19 cellular contexts compared by ENCODE assay signal in the genomic region with DNA sequence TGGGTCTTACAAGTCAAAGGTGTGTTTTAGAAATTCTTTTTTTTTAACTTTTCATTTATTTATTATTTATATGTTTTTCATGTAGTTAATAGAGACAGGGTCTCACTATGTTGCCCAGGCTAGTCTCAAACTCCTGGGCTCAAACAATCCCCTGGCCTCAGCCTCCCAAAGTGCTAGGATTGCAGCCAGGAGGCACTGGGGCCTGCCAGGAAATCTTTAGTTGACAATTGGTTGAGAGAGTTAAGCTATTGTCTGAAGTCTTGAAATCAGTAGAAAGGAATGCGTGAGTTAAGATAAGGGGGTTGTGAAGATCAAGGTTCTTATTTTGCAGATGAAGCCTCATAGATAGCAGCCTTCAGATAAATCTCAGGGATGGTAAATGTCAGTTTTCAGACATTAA.
DNase-seq lines count a peak whose midpoint lies in the region; ATAC-seq and TF ChIP-seq lines count a peak whose summit lies in the region.
"Had no signal": no experiment of that assay in that cellular context is flagged by ENCODE, and none has a peak within 500 bp of the region (broad histone marks: within the 10 kb centered on the region; RNA-seq: fewer than 3 reads in every experiment).

No MANE protein-coding gene starts in this region.

- H3K27me3 Mint-ChIP-seq in H9 (ENCODE audit: low read depth) (no peaks in the 10 kb centered on the region; the same call in none of the 2 replicates), endodermal cell (ENCODE audit: insufficient read depth) (peaks cover 7% of the 10 kb centered on the region), neural crest cell (ENCODE audit: low read depth) (peaks cover 31% of the 10 kb centered on the region), immature natural killer cell (ENCODE audit: low read depth in 3 of 3) (peaks cover 0 to 4% (median 0%) of the 10 kb centered on the region in 3 donors), HFFc6 (ENCODE audit: insufficient read depth) (no peaks in the 10 kb centered on the region)
- H3K27me3 Mint-ChIP-seq: CD4-positive, CD25-positive, alpha-beta regulatory T cell had no signal

- no peak overlapping the region for H3K4me3 ChIP-seq in endodermal cell (ENCODE audit: low read length)
- H3K4me3 ChIP-seq: K562 had no signal

- peaks cover 10% of the 10 kb centered on the region; the same call in 1 of the 2 replicates for H3K4me1 ChIP-seq in H9 (ENCODE audit: insufficient read depth, low read length)
- H3K4me1 ChIP-seq in endodermal cell (ENCODE audit: control insufficient read depth, insufficient read depth, low read length): no peaks in the 10 kb centered on the region
- H3K4me1 ChIP-seq: BE2C had no signal

- no peak for ATAC-seq in left ventricle myocardium superior
- ATAC-seq: K562 had no signal

- WGBS in H9 (ENCODE audit: extremely low coverage, insufficient read length, low lambda C conversion rate): no CpG with 5 or more reads among the region's 1 CpG
- 26 to 42% methylated on average over 1 of the region's 1 CpG for WGBS in endodermal cell (ENCODE audit: insufficient coverage in 1 of 2, insufficient read length in 1 of 2), 2 experiments

- no peaks in the 10 kb centered on the region for H3K79me2 ChIP-seq in H9 (ENCODE audit: insufficient read depth, low read length)

- no peak overlapping the region for H2BK15ac ChIP-seq in H9 (ENCODE audit: low read depth, low read length)

- no peak overlapping the region for H2BK5ac ChIP-seq in H9 (ENCODE audit: insufficient read length, low read length)

- H3K4me2 ChIP-seq in H9 (ENCODE audit: insufficient read depth, insufficient read length, low read length): no peak overlapping the region

- H3K9me3 Mint-ChIP-seq in H9 (peaks cover 49 to 56% of the 10 kb centered on the region in 2 experiments), endodermal cell (peaks cover 49% of the 10 kb centered on the region), neural crest cell (peaks cover 11% of the 10 kb centered on the region), immature natural killer cell (peaks cover 0 to 16% (median 3%) of the 10 kb centered on the region in 6 donors), HFFc6 (peaks cover 58% of the 10 kb centered on the region)

- peaks cover 35 to 66% (median 36%) of the 10 kb centered on the region in 3 experiments for H3K36me3 Mint-ChIP-seq in H9 (ENCODE audit: insufficient read depth in 1 of 3, low read depth in 3 of 3)
- H3K36me3 Mint-ChIP-seq in endodermal cell (ENCODE audit: low read depth): peaks cover 20% of the 10 kb centered on the region
- H3K36me3 Mint-ChIP-seq in neural crest cell (ENCODE audit: low read depth): peaks cover 4% of the 10 kb centered on the region
- no peaks in the 10 kb centered on the region for H3K36me3 Mint-ChIP-seq in immature natural killer cell
- no peaks in the 10 kb centered on the region; the same call in none of the 2 replicates for H3K36me3 Mint-ChIP-seq in HFFc6 (ENCODE audit: low read depth)
- H3K36me3 Mint-ChIP-seq: CD4-positive, CD25-positive, alpha-beta regulatory T cell; CD8-positive, alpha-beta memory T cell had no signal

- H3K4ac ChIP-seq in H9 (ENCODE audit: low read depth, low read length): no peak overlapping the region

- DNase-seq in H9: no peak
- DNase-seq in endodermal cell: peak; percentile 83
- no peak for DNase-seq in neural crest cell (ENCODE audit: low read depth, low spot score)
- no peak for DNase-seq in immature natural killer cell
- no peak for DNase-seq in HFFc6
- no peak for DNase-seq in left ventricle myocardium superior
- DNase-seq: BE2C; C1 segment of cervical spinal cord; CD4-positive, CD25-positive, alpha-beta regulatory T cell; CD8-positive, alpha-beta memory T cell; COR-L47; DMS 273 treated with DMSO at 0.1 percent for 48 hours; DMS53; DND-41; EL; HCEC 1CT; IMR-90 had no signal

- peaks cover 36 to 44% of the 10 kb centered on the region in 2 experiments for H3K4me1 Mint-ChIP-seq in H9
- peaks cover 28% of the 10 kb centered on the region for H3K4me1 Mint-ChIP-seq in endodermal cell
- peaks cover 6% of the 10 kb centered on the region for H3K4me1 Mint-ChIP-seq in neural crest cell
- no peaks in the 10 kb centered on the region for H3K4me1 Mint-ChIP-seq in immature natural killer cell
- no peaks in the 10 kb centered on the region for H3K4me1 Mint-ChIP-seq in HFFc6 (ENCODE audit: low read depth)
- H3K4me1 Mint-ChIP-seq: CD4-positive, CD25-positive, alpha-beta regulatory T cell; CD8-positive, alpha-beta memory T cell had no signal

- no peak for TF ChIP-seq CTCF in H9 (conservative IDR thresholded peaks at IDR 0.05)
- no peak for TF ChIP-seq CTCF in VCaP (conservative IDR thresholded peaks at IDR 0.05)
- no peak for TF ChIP-seq CTCF in endodermal cell (conservative IDR thresholded peaks at IDR 0.05)
- TF ChIP-seq CTCF in neural crest cell (conservative IDR thresholded peaks at IDR 0.05): no peak
- no peak for TF ChIP-seq CTCF in HFFc6 (IDR thresholded peaks at IDR 0.05)

- H3K56ac ChIP-seq in H9 (ENCODE audit: insufficient read length, low read depth, low read length): no peak overlapping the region

- H4K5ac ChIP-seq in H9 (ENCODE audit: insufficient read length, low read depth, low read length): no peak overlapping the region

- H3K27me3 ChIP-seq in H9 (ENCODE audit: insufficient read depth, low read length): no peaks in the 10 kb centered on the region
- no peaks in the 10 kb centered on the region for H3K27me3 ChIP-seq in endodermal cell (ENCODE audit: control insufficient read depth, insufficient read depth, low read length, poor library complexity, severe bottlenecking)
- H3K27me3 ChIP-seq: BE2C had no signal

- no peak overlapping the region for H3T11ph ChIP-seq in H9 (ENCODE audit: low read length)

- intact Hi-C loops in left ventricle myocardium superior (cut with micrococcal nuclease): no loop called here

- H3K4me3 Mint-ChIP-seq in H9: no peak overlapping the region
- H3K4me3 Mint-ChIP-seq in endodermal cell: no peak overlapping the region
- no peak overlapping the region for H3K4me3 Mint-ChIP-seq in neural crest cell
- no peak overlapping the region for H3K4me3 Mint-ChIP-seq in immature natural killer cell
- H3K4me3 Mint-ChIP-seq in HFFc6: no peak overlapping the region
- H3K4me3 Mint-ChIP-seq: CD4-positive, CD25-positive, alpha-beta regulatory T cell; CD8-positive, alpha-beta memory T cell had no signal

- no peaks in the 10 kb centered on the region for H3K23me2 ChIP-seq in H9 (ENCODE audit: insufficient read length, low read depth, low read length, poor library complexity, severe bottlenecking)

- H3K79me1 ChIP-seq in H9 (ENCODE audit: insufficient read depth, low read depth, low read length, poor library complexity, severe bottlenecking): no peaks in the 10 kb centered on the region

- H3K23ac ChIP-seq in H9 (ENCODE audit: insufficient read length, low read depth, low read length): no peak overlapping the region

- no peak overlapping the region for H2BK20ac ChIP-seq in H9 (ENCODE audit: low read depth, low read length, poor library complexity, severe bottlenecking)

- no peaks in the 10 kb centered on the region for H4K20me1 ChIP-seq in H9 (ENCODE audit: control insufficient read depth, insufficient read depth, insufficient read length)

- H3K18ac ChIP-seq in H9 (ENCODE audit: insufficient read length, low read depth, low read length): no peak overlapping the region

- H3K9me3 ChIP-seq in H9 (ENCODE audit: control insufficient read depth, low read depth, low read length) (peaks cover 36% of the 10 kb centered on the region), endodermal cell (ENCODE audit: control insufficient read depth, low read length) (peaks cover 67% of the 10 kb centered on the region)
- H3K9me3 ChIP-seq: BE2C had no signal

- H3K9ac ChIP-seq in H9 (ENCODE audit: extremely low read depth, insufficient read length, low read length): no peak overlapping the region
- H3K9ac ChIP-seq in endodermal cell (ENCODE audit: extremely low read depth, low read length, poor library complexity, severe bottlenecking): no peak overlapping the region

- H3K36me3 ChIP-seq in endodermal cell (ENCODE audit: control insufficient read depth, insufficient read depth, low read length): no peaks in the 10 kb centered on the region
- H3K36me3 ChIP-seq: BE2C had no signal

- H2BK12ac ChIP-seq in H9 (ENCODE audit: insufficient read length, low read depth, low read length): no peak overlapping the region

- no peak overlapping the region for H2BK120ac ChIP-seq in H9 (ENCODE audit: low read depth, low read length, poor library complexity, severe bottlenecking)

- H3K27ac ChIP-seq in H9 (ENCODE audit: insufficient read length, low read depth, low read length) (no peak overlapping the region), VCaP (peak overlapping the region; percentile 90), endodermal cell (ENCODE audit: low read depth, low read length) (no peak overlapping the region)

- no peak overlapping the region for H2AFZ ChIP-seq in H9 (ENCODE audit: low read length)

- H2AK5ac ChIP-seq in H9 (ENCODE audit: insufficient read length, low read length): no peak overlapping the region

- no peak overlapping the region for H3K14ac ChIP-seq in H9 (ENCODE audit: insufficient read depth, low read length)

- no peak overlapping the region for H4K91ac ChIP-seq in H9 (ENCODE audit: insufficient read length, low read depth, low read length)

- H3K27ac Mint-ChIP-seq in H9: peak overlapping the region; percentile 9 to 92 (median 87); a peak in 5 of 7 replicates
- H3K27ac Mint-ChIP-seq in endodermal cell: peak overlapping the region; percentile 40
- peak overlapping the region; percentile 24 for H3K27ac Mint-ChIP-seq in neural crest cell (ENCODE audit: unreplicated experiment)
- H3K27ac Mint-ChIP-seq in immature natural killer cell: no peak overlapping the region
- no peak overlapping the region for H3K27ac Mint-ChIP-seq in HFFc6
- H3K27ac Mint-ChIP-seq: CD4-positive, CD25-positive, alpha-beta regulatory T cell; CD8-positive, alpha-beta memory T cell had no signal

- H4K8ac ChIP-seq in H9 (replicated peaks; ENCODE audit: insufficient read length, low read depth, low read length): no peak overlapping the region

Comparison
In these comparisons a context has a peak if more than half of its experiments do, and no peak if none do; other contexts are left out.
1. H3K27ac Mint-ChIP-seq: peak in H9 (3 of 3), endodermal cell (single experiment) and neural crest cell (single experiment); none in immature natural killer cell (0 of 6) and HFFc6 (single experiment).